8 cellular contexts compared by ENCODE assay signal in genomic region chr16:18925306-18926188, GRCh38. TPM values are rescaled to one million over a fixed set of nuclear protein-coding genes. Genes with fewer than 3 reads are reported as not detected.
DNase-seq lines count a peak whose midpoint lies in the region; ATAC-seq and TF ChIP-seq lines count a peak whose summit lies in the region.
"Not testable (repeated sequence)": the region's sequence is repeated elsewhere in the genome, so short reads cannot be mapped to it uniquely, and the experiment has no call there.

No MANE protein-coding gene starts in this region.

- peaks cover 48% of the 10 kb centered on the region for H3K79me2 ChIP-seq in osteoblast (ENCODE audit: insufficient read depth, low read length)

- H3K4me1 Mint-ChIP-seq in T-helper 17 cell, result peaks cover 29% of the 10 kb centered on the region

- intact Hi-C loops in Right ventricle myocardium inferior (cut with DNase I), result not testable (repeated sequence)

- DNase-seq in GM06990 (ENCODE audit: extremely low read depth, insufficient read length), result peak; percentile 77
- not testable (repeated sequence) for DNase-seq in LNCaP clone FGC (ENCODE audit: low read depth)
- peak; percentile 50 to 62 (median 58) for DNase-seq in T-helper 17 cell
- DNase-seq in activated naive CD8-positive, alpha-beta T cell treated with anti-CD3 and anti-CD28 coated beads, Interleukin-2, amount 50 U/mL, for 16 hours (ENCODE audit: low read depth, low spot score), result peak; percentile 17
- DNase-seq in Right ventricle myocardium inferior (ENCODE audit: missing footprints), result peak; percentile 80
- DNase-seq in osteoblast (ENCODE audit: insufficient read length, low spot score, missing footprints), result peak; percentile 55
- DNase-seq in stimulated activated naive CD8-positive, alpha-beta T cell treated with anti-CD3 and anti-CD28 coated beads, Interleukin-15, Interleukin-2, amounts not matched to agents 100 U/mL and 50 U/mL, for 24 hours, result peak; percentile 63

- H3K4me3 ChIP-seq in GM06990 (replicated peaks; ENCODE audit: low read depth, low read length), result peak overlapping the region; percentile 69
- peak overlapping the region; percentile 73 for H3K4me3 ChIP-seq in HEK293 (ENCODE audit: low read depth, low read length)
- H3K4me3 ChIP-seq in LNCaP clone FGC (ENCODE audit: low read depth, low read length), result peak overlapping the region; percentile 79
- peak overlapping the region; percentile 82 for H3K4me3 ChIP-seq in osteoblast (ENCODE audit: insufficient read depth, low read length)

- peak overlapping the region; percentile 95 for H3K27ac Mint-ChIP-seq in T-helper 17 cell

- CTCF ChIA-PET in HEK293 (lab: Yijun Ruan, JAX), result interaction anchor here (0.6 to 0.7 kb wide), 2 partner anchors 18 to 56 kb away, joined by 3 to 6 read pairs; no protein-coding TSS in a partner anchor

- H3K36me3 ChIP-seq in GM06990 (ENCODE audit: control insufficient read depth, insufficient read depth, low read length); HEK293 (ENCODE audit: control insufficient read depth in 2 of 2, insufficient read depth in 1 of 2, low read length in 2 of 2); osteoblast (ENCODE audit: insufficient read depth, low read length): not testable (repeated sequence)

- H3K9me3 ChIP-seq in HEK293 (ENCODE audit: control insufficient read depth, insufficient read depth, low read depth, low read length); T-helper 17 cell (ENCODE audit: control insufficient read depth, low read length, poor library complexity, severe bottlenecking); osteoblast (ENCODE audit: low read depth, low read length): not testable (repeated sequence)

- peaks cover 11% of the 10 kb centered on the region for H4K20me1 ChIP-seq in osteoblast (ENCODE audit: insufficient read depth, low read length)

- H3K4me3 Mint-ChIP-seq in T-helper 17 cell, result peak overlapping the region; percentile 94

- H3K27me3 Mint-ChIP-seq in T-helper 17 cell, result not testable (repeated sequence)

- not testable (repeated sequence) for H3K27me3 ChIP-seq in GM06990 (replicated peaks; ENCODE audit: control insufficient read depth, insufficient read depth, low read length); osteoblast (ENCODE audit: insufficient read depth, low read length)

- not testable (repeated sequence) for H3K36me3 Mint-ChIP-seq in T-helper 17 cell (ENCODE audit: low read depth)

- not testable (repeated sequence) for H3K4me1 ChIP-seq in HEK293 (ENCODE audit: control insufficient read depth, insufficient read depth, low read length); osteoblast (ENCODE audit: insufficient read depth, low read length)

- peak overlapping the region; percentile 89 for H3K4me2 ChIP-seq in osteoblast (ENCODE audit: insufficient read depth, low read length)

- not testable (repeated sequence) for TF ChIP-seq CTCF in GM06990 (IDR thresholded peaks at IDR 0.05; ENCODE audit: insufficient read depth, low read length, poor library complexity, severe bottlenecking); HEK293 (tag by site-specific recombination; IDR thresholded peaks at IDR 0.05); LNCaP clone FGC (IDR thresholded peaks at IDR 0.05; ENCODE audit: control insufficient read depth, extremely low read depth, insufficient read depth); osteoblast (IDR thresholded peaks at IDR 0.05; ENCODE audit: extremely low read depth, low read depth, low read length)

- H3K27ac ChIP-seq in HEK293 (ENCODE audit: extremely low read depth, low read depth, low read length) (peak overlapping the region; percentile 80), osteoblast (ENCODE audit: low read depth, low read length) (peak overlapping the region; percentile 51)

- POLR2A ChIA-PET in HEK293 (lab: Yijun Ruan, JAX), result interaction anchor here (1.3 to 1.9 kb wide), 3 partner anchors 124 to 142 kb away, joined by 5 to 6 read pairs (median 6); partner anchors contain the start of genes ARL6IP1, COQ7 and RPS15A

- H2AFZ ChIP-seq in osteoblast (ENCODE audit: low read length), result peak overlapping the region; percentile 22

- ATAC-seq in T-helper 17 cell (peak; percentile 52), Right ventricle myocardium inferior (peak; percentile 78)
- peak; percentile 73 for ATAC-seq in stimulated activated naive CD8-positive, alpha-beta T cell treated with anti-CD3 and anti-CD28 coated beads, Interleukin-15, Interleukin-2, amounts not matched to agents 100 U/mL and 50 U/mL, for 24 hours

TF ChIP-seq in HEK293, 187 proteins besides CTCF, POLR2A, EP300 and RAD21 (continues in another document):
- TF ChIP-seq ZFHX2 (tag by site-specific recombination; conservative IDR thresholded peaks at IDR 0.05), result peak; percentile 25; the same call in 1 of the 2 replicates
- 0 out of 2 replicates have a peak, but pooled peaks have one; percentile 30 for TF ChIP-seq ZNF561 (tag by site-specific recombination; IDR thresholded peaks at IDR 0.05; ENCODE audit: borderline replicate concordance)
- TF ChIP-seq ZBTB20 (tag by site-specific recombination; IDR thresholded peaks at IDR 0.05), result peak; percentile 82
- TF ChIP-seq SP2 (tag by site-specific recombination; IDR thresholded peaks at IDR 0.05), result peak; percentile 19
- TF ChIP-seq PATZ1 (tag by site-specific recombination; IDR thresholded peaks at IDR 0.05), result peak; percentile 21; the same call in 1 of the 2 replicates
- TF ChIP-seq EGR2 (tag by site-specific recombination; IDR thresholded peaks at IDR 0.05; ENCODE audit: low read depth), result peak; percentile 49; the same call in 1 of the 2 replicates
- TF ChIP-seq KLF1 (tag by site-specific recombination; IDR thresholded peaks at IDR 0.05), result peak; percentile 40
- TF ChIP-seq ZNF398 (tag by site-specific recombination; IDR thresholded peaks at IDR 0.05), result peak; percentile 48; the same call in 1 of the 2 replicates
- peak; percentile 71 for TF ChIP-seq ZNF341 (tag by site-specific recombination; IDR thresholded peaks at IDR 0.05; ENCODE audit: low read depth)
- peak; percentile 75 for TF ChIP-seq ZBTB17 (tag by site-specific recombination; IDR thresholded peaks at IDR 0.05)
- peak; percentile 41; the same call in 1 of the 2 replicates for TF ChIP-seq PRDM10 (tag by site-specific recombination; IDR thresholded peaks at IDR 0.05)

RNA-seq across cellular contexts. Expression of gene SMG1, which starts 0.7 kb away (rescaled TPM):
- total RNA-seq in T-helper 17 cell (100 to 1,000 TPM; 177 to 192 TPM), Right ventricle myocardium inferior (37.9 TPM), osteoblast (99.6 and 101 TPM in 2 replicates)

RNA-seq across cellular contexts. Expression of gene TMC7, which starts 58.2 kb away (rescaled TPM):
- total RNA-seq in T-helper 17 cell (not detected), Right ventricle myocardium inferior (1.3 TPM), osteoblast (1.1 and 1.5 TPM in 2 replicates)
